ENCODE assay signal across 9 cellular contexts in genomic region chr13:99982021-99982740, GRCh38. TPM values are rescaled to one million over a fixed set of nuclear protein-coding genes. Genes with fewer than 3 reads are reported as not detected.
DNase-seq lines count a peak whose midpoint lies in the region; ATAC-seq, FAIRE-seq and TF ChIP-seq lines count a peak whose summit lies in the region.
"Had no signal": no experiment of that assay in that cellular context is flagged by ENCODE, and none has a peak within 500 bp of the region (broad histone marks: within the 10 kb centered on the region; RNA-seq: fewer than 3 reads in every experiment).

No MANE protein-coding gene starts in this region.

- H3K9me3 Mint-ChIP-seq in activated naive CD4-positive, alpha-beta T cell treated with anti-CD3 and anti-CD28 coated beads, Interleukin-2, amount 50 U/mL, for 24 hours = peaks cover 8% of the 10 kb centered on the region
- H3K9me3 Mint-ChIP-seq in activated naive CD4-positive, alpha-beta T cell treated with anti-CD3 and anti-CD28 coated beads for 36 hours = peaks cover 2% of the 10 kb centered on the region
- no peaks in the 10 kb centered on the region for H3K9me3 Mint-ChIP-seq in activated T-cell treated with anti-CD3 and anti-CD28 coated beads, Interleukin-2, amount 50 U/mL, for 72 hours
- H3K9me3 Mint-ChIP-seq in type B pancreatic cell = no peaks in the 10 kb centered on the region

- DNase-seq in activated naive CD4-positive, alpha-beta T cell treated with anti-CD3 and anti-CD28 coated beads for 36 hours = no peak
- DNase-seq in activated T-cell treated with anti-CD3 and anti-CD28 coated beads, Interleukin-2, amount 50 U/mL, for 72 hours = no peak
- DNase-seq in kidney tubule cell (ENCODE audit: low spot score) (peak; percentile 41), type B pancreatic cell (ENCODE audit: extremely low spot score, unreplicated experiment) (peak; percentile 72), GM13977 (ENCODE audit: low spot score) (no peak), cerebellar nuclear complex (lab: John Stamatoyannopoulos, UW) (no peak), H54 (ENCODE audit: insufficient read length, low spot score) (no peak)

- no peak for FAIRE-seq in H54 (lab: Jason Lieb, UNC)
- FAIRE-seq: pancreas had no signal

- CTCF ChIA-PET in activated naive CD4-positive, alpha-beta T cell treated with anti-CD3 and anti-CD28 coated beads for 36 hours (lab: Charles Lee) = no interaction called here

- H3K36me3 Mint-ChIP-seq in activated naive CD4-positive, alpha-beta T cell treated with anti-CD3 and anti-CD28 coated beads, Interleukin-2, amount 50 U/mL, for 24 hours = peaks cover 7% of the 10 kb centered on the region
- peaks cover 3% of the 10 kb centered on the region for H3K36me3 Mint-ChIP-seq in activated naive CD4-positive, alpha-beta T cell treated with anti-CD3 and anti-CD28 coated beads for 36 hours (ENCODE audit: low read depth)
- peaks cover 3 to 4% of the 10 kb centered on the region in 2 donors for H3K36me3 Mint-ChIP-seq in activated T-cell treated with anti-CD3 and anti-CD28 coated beads, Interleukin-2, amount 50 U/mL, for 72 hours (ENCODE audit: insufficient read depth in 2 of 2)
- H3K36me3 Mint-ChIP-seq in type B pancreatic cell = peaks cover 18% of the 10 kb centered on the region

- TF ChIP-seq CTCF in type B pancreatic cell (conservative IDR thresholded peaks at IDR 0.05) = no peak
- TF ChIP-seq CTCF in GM13977 (IDR thresholded peaks at IDR 0.05; ENCODE audit: extremely low read depth, insufficient read depth, missing control alignments) = no peak

- peak; percentile 15 to 18 for ATAC-seq in activated T-cell treated with anti-CD3 and anti-CD28 coated beads, Interleukin-2, amount 50 U/mL, for 72 hours (replicated peaks in 1 of 2)

- H3K27me3 Mint-ChIP-seq in activated naive CD4-positive, alpha-beta T cell treated with anti-CD3 and anti-CD28 coated beads, Interleukin-2, amount 50 U/mL, for 24 hours = peaks cover 43% of the 10 kb centered on the region
- peaks cover 66% of the 10 kb centered on the region for H3K27me3 Mint-ChIP-seq in activated naive CD4-positive, alpha-beta T cell treated with anti-CD3 and anti-CD28 coated beads for 36 hours (ENCODE audit: low read depth)
- H3K27me3 Mint-ChIP-seq in activated T-cell treated with anti-CD3 and anti-CD28 coated beads, Interleukin-2, amount 50 U/mL, for 72 hours (ENCODE audit: low read depth) = peaks cover 59% of the 10 kb centered on the region
- peaks cover 70% of the 10 kb centered on the region for H3K27me3 Mint-ChIP-seq in type B pancreatic cell

- in situ Hi-C loops in GM13977 (cut with MboI; ENCODE audit: low pct_unique_long_range_greater_than_20kb, low sequenced_read_pairs, unreplicated experiment) = loop anchor here (25.0 kb wide), 2 partner anchors 255 to 530 kb away; no protein-coding TSS in a partner anchor

- peak overlapping the region; percentile 30 for H3K4me3 Mint-ChIP-seq in activated naive CD4-positive, alpha-beta T cell treated with anti-CD3 and anti-CD28 coated beads, Interleukin-2, amount 50 U/mL, for 24 hours
- no peak overlapping the region for H3K4me3 Mint-ChIP-seq in activated naive CD4-positive, alpha-beta T cell treated with anti-CD3 and anti-CD28 coated beads for 36 hours
- H3K4me3 Mint-ChIP-seq in activated T-cell treated with anti-CD3 and anti-CD28 coated beads, Interleukin-2, amount 50 U/mL, for 72 hours = peak overlapping the region; percentile 40 to 44
- H3K4me3 Mint-ChIP-seq in type B pancreatic cell = peak overlapping the region; percentile 88

- intact Hi-C loops in activated naive CD4-positive, alpha-beta T cell treated with anti-CD3 and anti-CD28 coated beads for 36 hours (cut with micrococcal nuclease) = loop anchor here (5.0 to 10.0 kb wide), 4 partner anchors 105 to 693 kb away; partner anchors contain the start of genes PCCA and TMTC4

- peaks cover 17% of the 10 kb centered on the region for H3K4me1 Mint-ChIP-seq in activated naive CD4-positive, alpha-beta T cell treated with anti-CD3 and anti-CD28 coated beads, Interleukin-2, amount 50 U/mL, for 24 hours
- H3K4me1 Mint-ChIP-seq in activated naive CD4-positive, alpha-beta T cell treated with anti-CD3 and anti-CD28 coated beads for 36 hours (ENCODE audit: low read depth) = peaks cover 28% of the 10 kb centered on the region
- H3K4me1 Mint-ChIP-seq in activated T-cell treated with anti-CD3 and anti-CD28 coated beads, Interleukin-2, amount 50 U/mL, for 72 hours (ENCODE audit: low read depth) = peaks cover 12% of the 10 kb centered on the region
- H3K4me1 Mint-ChIP-seq in type B pancreatic cell (ENCODE audit: unreplicated experiment) = peaks cover 4% of the 10 kb centered on the region

- TF ChIP-seq POLR2A in H54 (IDR thresholded peaks at IDR 0.05; ENCODE audit: low read depth, low read length) = no peak

- no peak overlapping the region for H3K27ac Mint-ChIP-seq in activated naive CD4-positive, alpha-beta T cell treated with anti-CD3 and anti-CD28 coated beads, Interleukin-2, amount 50 U/mL, for 24 hours
- H3K27ac Mint-ChIP-seq in activated naive CD4-positive, alpha-beta T cell treated with anti-CD3 and anti-CD28 coated beads for 36 hours = no peak overlapping the region
- H3K27ac Mint-ChIP-seq in activated T-cell treated with anti-CD3 and anti-CD28 coated beads, Interleukin-2, amount 50 U/mL, for 72 hours = no peak overlapping the region
- H3K27ac Mint-ChIP-seq in type B pancreatic cell = peak overlapping the region; percentile 87

RNA-seq across cellular contexts. Expression of gene ZIC2, which starts 0.6 kb away (rescaled TPM):
- total RNA-seq in activated naive CD4-positive, alpha-beta T cell treated with anti-CD3 and anti-CD28 coated beads for 36 hours = not detected
- total RNA-seq in activated T-cell treated with anti-CD3 and anti-CD28 coated beads, Interleukin-2, amount 50 U/mL, for 72 hours = under 1 TPM in 1 of 2 donors, not detected in 1; 0.25 TPM
- total RNA-seq in type B pancreatic cell (ENCODE audit: low replicate concordance) = 0.59 and 129 TPM in 2 replicates

RNA-seq across cellular contexts. Expression of gene ZIC5, which starts 10.6 kb away (rescaled TPM):
- total RNA-seq in activated naive CD4-positive, alpha-beta T cell treated with anti-CD3 and anti-CD28 coated beads for 36 hours = not detected
- not detected for total RNA-seq in activated T-cell treated with anti-CD3 and anti-CD28 coated beads, Interleukin-2, amount 50 U/mL, for 72 hours
- 0.05 and 15.1 TPM in 2 replicates for total RNA-seq in type B pancreatic cell (ENCODE audit: low replicate concordance)

Comparison
In these comparisons a context has a peak if more than half of its experiments do, and no peak if none do; other contexts are left out.
1. DNase-seq: peak in kidney tubule cell (single experiment) and type B pancreatic cell (single experiment); none in activated naive CD4-positive, alpha-beta T cell treated with anti-CD3 and anti-CD28 coated beads for 36 hours (single experiment), activated T-cell treated with anti-CD3 and anti-CD28 coated beads, Interleukin-2, amount 50 U/mL, for 72 hours (0 of 2), GM13977 (single experiment), cerebellar nuclear complex (0 of 2) and H54 (single experiment).